Comparison of ENCODE assay signal across 8 cellular contexts in the genomic region with DNA sequence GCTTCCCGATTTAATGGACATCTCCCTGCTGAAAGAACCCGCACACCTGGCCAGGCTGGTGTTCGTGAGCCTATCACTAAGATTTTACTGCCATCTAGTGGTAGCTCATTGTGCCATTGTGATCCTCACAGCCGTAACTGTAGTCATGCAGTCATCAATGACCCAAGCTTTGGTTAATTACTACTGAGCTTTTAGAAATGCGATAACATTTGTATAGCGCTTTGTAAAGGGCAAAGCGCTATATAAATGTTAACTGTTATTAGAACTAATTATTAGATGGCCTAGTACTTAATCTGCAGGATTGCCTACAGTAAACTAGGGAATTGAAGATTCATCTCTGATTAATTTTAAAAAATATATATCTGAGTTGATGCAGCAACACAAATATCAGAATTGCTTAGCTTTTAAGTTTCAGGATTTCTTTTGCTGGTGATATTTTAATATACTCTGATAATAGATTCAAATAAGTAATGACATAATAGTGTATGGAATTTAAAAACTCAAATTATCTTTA.
DNase-seq lines count a peak whose midpoint lies in the region; ATAC-seq and TF ChIP-seq lines count a peak whose summit lies in the region.

No MANE protein-coding gene starts in this region.

- no peak overlapping the region for H3K4me3 Mint-ChIP-seq in CD4-positive, alpha-beta T cell

- H3K9me3 Mint-ChIP-seq in CD4-positive, alpha-beta T cell = no peaks in the 10 kb centered on the region

- H3K9me3 ChIP-seq in CD4-positive, alpha-beta T cell (ENCODE audit: control insufficient read depth, low read length) = no peaks in the 10 kb centered on the region

- H3K4me1 Mint-ChIP-seq in CD4-positive, alpha-beta T cell (ENCODE audit: low read depth) = peaks cover 4% of the 10 kb centered on the region

- TF ChIP-seq CTCF in CD4-positive, alpha-beta T cell (IDR thresholded peaks at IDR 0.05) = peak; percentile 91

- H3K27me3 ChIP-seq in CD4-positive, alpha-beta T cell (ENCODE audit: control insufficient read depth, insufficient read depth, low read length) = no peaks in the 10 kb centered on the region

- no peak overlapping the region for H3K27ac Mint-ChIP-seq in CD4-positive, alpha-beta T cell

- H3K27ac ChIP-seq in CD4-positive, alpha-beta T cell (ENCODE audit: low read depth, low read length) = no peak overlapping the region

- CTCF ChIA-PET in CD4-positive, alpha-beta T cell (lab: Charles Lee) = interaction anchor here (0.9 to 2.7 kb wide), 12 partner anchors 10 to 1476 kb away, joined by 3 to 14 read pairs (median 4); a partner anchor contains a TSS

- no peaks in the 10 kb centered on the region for H3K27me3 Mint-ChIP-seq in CD4-positive, alpha-beta T cell

- peak; percentile 93 for ATAC-seq in CD4-positive, alpha-beta T cell (ENCODE audit: poor library complexity)
- peak; percentile 100 for ATAC-seq in GM19351 (IDR thresholded peaks at IDR 0.05; ENCODE audit: unreplicated experiment)
- peak; percentile 97 for ATAC-seq in HG03378 (IDR thresholded peaks at IDR 0.05; ENCODE audit: unreplicated experiment)

- intact Hi-C loops in CD4-positive, alpha-beta T cell (cut with DNase I, micrococcal nuclease) = loop anchor here (1.0 to 10.0 kb wide), 7 partner anchors 170 to 1469 kb away; no protein-coding TSS in a partner anchor

- peaks cover 27% of the 10 kb centered on the region for H3K36me3 Mint-ChIP-seq in CD4-positive, alpha-beta T cell (ENCODE audit: low read depth)

- DNase-seq in CD4-positive, alpha-beta T cell = peak; percentile 16 to 43 (median 32)
- DNase-seq in NCI-H345 (lab: John Stamatoyannopoulos, UW) = peak; percentile 80
- DNase-seq in activated CD4-positive, alpha-beta T cell treated with anti-CD3 and anti-CD28 coated beads for 48 hours = peak; percentile 51
- peak; percentile 87 for DNase-seq in dermis blood vessel endothelial cell
- peak; percentile 75 to 84 for DNase-seq in lung microvascular endothelial cell (ENCODE audit: low read depth in 2 of 2)
- DNase-seq in stimulated activated CD8-positive, alpha-beta memory T cell treated with anti-CD3 and anti-CD28 coated beads, Interleukin-4, amount 100 ng/mL, for 24 hours (ENCODE audit: low read depth) = peak; percentile 7

- POLR2A ChIA-PET in CD4-positive, alpha-beta T cell (lab: Charles Lee) = interaction anchor here (0.6 to 1.2 kb wide), 4 partner anchors 16 to 1012 kb away, joined by 3 to 4 read pairs (median 4); a partner anchor contains a TSS

Comparison
In these comparisons a context has a peak if more than half of its experiments do, and no peak if none do; other contexts are left out.
1. DNase-seq: peak in every context shown above with its lines; median percentile 87 in dermis blood vessel endothelial cell; 80 in NCI-H345; 80 in lung microvascular endothelial cell; 51 in activated CD4-positive, alpha-beta T cell treated with anti-CD3 and anti-CD28 coated beads for 48 hours; 32 in CD4-positive, alpha-beta T cell; 7 in stimulated activated CD8-positive, alpha-beta memory T cell treated with anti-CD3 and anti-CD28 coated beads, Interleukin-4, amount 100 ng/mL, for 24 hours.